Comparison of ENCODE assay signal across 12 cellular contexts in genomic region chr11:101129203-101129943, GRCh38. TPM values are rescaled to one million over a fixed set of nuclear protein-coding genes. Genes with fewer than 3 reads are reported as not detected.
DNase-seq lines count a peak whose midpoint lies in the region; TF ChIP-seq lines count a peak whose summit lies in the region.
"Had no signal": no experiment of that assay in that cellular context is flagged by ENCODE, and none has a peak within 500 bp of the region (broad histone marks: within the 10 kb centered on the region; RNA-seq: fewer than 3 reads in every experiment).

PGR (minus strand) TSS chr11:101129813; CDS start chr11:101129070, 743 bp downstream.

- POLR2A ChIA-PET in activated CD4-positive, alpha-beta T cell treated with anti-CD3 and anti-CD28 coated beads, Interleukin-2, amount 10 ng/mL, durations not matched to agents 7 days and 5 days (lab: Charles Lee): no interaction called here

- H3K4me3 ChIP-seq in cardiac muscle cell: peak within 1 kb of the TSS; percentile 17

- no peaks in the 10 kb centered on the region for H3K9me3 ChIP-seq in cardiac muscle cell (ENCODE audit: low read depth)

- no peak within 1 kb of the TSS for H3K27ac ChIP-seq in cardiac muscle cell

- DNase-seq in COLO829 (ENCODE audit: low spot score): peak; percentile 17
- peak; percentile 46 for DNase-seq in NCI-H774 (lab: John Stamatoyannopoulos, UW)
- peak in 1 of 2 donors; percentile 41 for DNase-seq in cardiac muscle cell (ENCODE audit: low read depth in 1 of 2, low spot score in 1 of 2)
- no peak for DNase-seq in osteocyte (ENCODE audit: extremely low spot score, unreplicated experiment)
- no peak for DNase-seq in cerebellar cortex (ENCODE audit: low spot score)
- no peak for DNase-seq in epidermal melanocyte (ENCODE audit: insufficient read length, low spot score)
- DNase-seq in GF-D8 (lab: John Stamatoyannopoulos, UW): no peak
- DNase-seq in activated CD4-positive, alpha-beta T cell treated with anti-CD3 and anti-CD28 coated beads, Interleukin-2, amount 10 ng/mL, durations not matched to agents 7 days and 5 days: no peak
- DNase-seq: activated CD8-positive, alpha-beta memory T cell treated with anti-CD3 and anti-CD28 coated beads, Interleukin-2, amount 10 ng/mL, durations not matched to agents 7 days and 5 days; DMS79 treated with DMSO at 0.1 percent for 48 hours; HCEC 1CT; NCI-H187 had no signal

- H3K27ac Mint-ChIP-seq in osteocyte (ENCODE audit: unreplicated experiment): no peak within 1 kb of the TSS
- H3K27ac Mint-ChIP-seq in activated CD4-positive, alpha-beta T cell treated with anti-CD3 and anti-CD28 coated beads, Interleukin-2, amount 10 ng/mL, durations not matched to agents 7 days and 5 days: no peak within 1 kb of the TSS
- H3K27ac Mint-ChIP-seq: activated CD8-positive, alpha-beta memory T cell treated with anti-CD3 and anti-CD28 coated beads, Interleukin-2, amount 10 ng/mL, durations not matched to agents 7 days and 5 days had no signal

- no peaks in the 10 kb centered on the region for H3K9me3 Mint-ChIP-seq in osteocyte (ENCODE audit: unreplicated experiment)
- no peaks in the 10 kb centered on the region for H3K9me3 Mint-ChIP-seq in activated CD4-positive, alpha-beta T cell treated with anti-CD3 and anti-CD28 coated beads, Interleukin-2, amount 10 ng/mL, durations not matched to agents 7 days and 5 days

- no peaks in the 10 kb centered on the region for H3K4me1 ChIP-seq in cardiac muscle cell (ENCODE audit: low read depth)

- no peaks in the 10 kb centered on the region for H3K36me3 ChIP-seq in cardiac muscle cell

- peak within 1 kb of the TSS; percentile 14 for H3K4me3 Mint-ChIP-seq in osteocyte (ENCODE audit: unreplicated experiment)
- no peak within 1 kb of the TSS for H3K4me3 Mint-ChIP-seq in activated CD4-positive, alpha-beta T cell treated with anti-CD3 and anti-CD28 coated beads, Interleukin-2, amount 10 ng/mL, durations not matched to agents 7 days and 5 days
- H3K4me3 Mint-ChIP-seq: activated CD8-positive, alpha-beta memory T cell treated with anti-CD3 and anti-CD28 coated beads, Interleukin-2, amount 10 ng/mL, durations not matched to agents 7 days and 5 days had no signal

- TF ChIP-seq CTCF in cardiac muscle cell (IDR thresholded peaks at IDR 0.05; ENCODE audit: low read depth, low read length): no peak
- TF ChIP-seq CTCF in osteocyte (IDR thresholded peaks at IDR 0.05): no peak

- peaks cover 21% of the 10 kb centered on the region for H3K4me1 Mint-ChIP-seq in osteocyte (ENCODE audit: unreplicated experiment)
- no peaks in the 10 kb centered on the region for H3K4me1 Mint-ChIP-seq in activated CD4-positive, alpha-beta T cell treated with anti-CD3 and anti-CD28 coated beads, Interleukin-2, amount 10 ng/mL, durations not matched to agents 7 days and 5 days
- H3K4me1 Mint-ChIP-seq: activated CD8-positive, alpha-beta memory T cell treated with anti-CD3 and anti-CD28 coated beads, Interleukin-2, amount 10 ng/mL, durations not matched to agents 7 days and 5 days had no signal

- peaks cover 98% of the 10 kb centered on the region for H3K27me3 ChIP-seq in cardiac muscle cell

- peaks cover 2% of the 10 kb centered on the region for H3K36me3 Mint-ChIP-seq in osteocyte (ENCODE audit: unreplicated experiment)
- peaks cover 2% of the 10 kb centered on the region for H3K36me3 Mint-ChIP-seq in activated CD4-positive, alpha-beta T cell treated with anti-CD3 and anti-CD28 coated beads, Interleukin-2, amount 10 ng/mL, durations not matched to agents 7 days and 5 days (ENCODE audit: low read depth)

- CTCF ChIA-PET in activated CD4-positive, alpha-beta T cell treated with anti-CD3 and anti-CD28 coated beads, Interleukin-2, amount 10 ng/mL, durations not matched to agents 7 days and 5 days (lab: Charles Lee): no interaction called here

- H3K27me3 Mint-ChIP-seq in osteocyte (ENCODE audit: unreplicated experiment): peaks cover 75% of the 10 kb centered on the region
- peaks cover 44% of the 10 kb centered on the region for H3K27me3 Mint-ChIP-seq in activated CD4-positive, alpha-beta T cell treated with anti-CD3 and anti-CD28 coated beads, Interleukin-2, amount 10 ng/mL, durations not matched to agents 7 days and 5 days

RNA-seq across cellular contexts. Expression of gene PGR, which starts in this region (rescaled TPM):
- 0.04 TPM in 1 of 2 replicates, not detected in the other for total RNA-seq in cardiac muscle cell
- 0.18 TPM in 1 of 2 replicates, not detected in the other for polyA plus RNA-seq in cardiac muscle cell
- not detected in 2 replicates for total RNA-seq in osteocyte
- total RNA-seq in activated CD4-positive, alpha-beta T cell treated with anti-CD3 and anti-CD28 coated beads, Interleukin-2, amount 10 ng/mL, durations not matched to agents 7 days and 5 days: not detected
- total RNA-seq: activated CD8-positive, alpha-beta memory T cell treated with anti-CD3 and anti-CD28 coated beads, Interleukin-2, amount 10 ng/mL, durations not matched to agents 7 days and 5 days had no signal

Comparison
In these comparisons a context has a peak if more than half of its experiments do, and no peak if none do; other contexts are left out.
1. DNase-seq: peak in COLO829 (single experiment) and NCI-H774 (single experiment); none in osteocyte (single experiment), cerebellar cortex (single experiment), epidermal melanocyte (single experiment), GF-D8 (single experiment) and activated CD4-positive, alpha-beta T cell treated with anti-CD3 and anti-CD28 coated beads, Interleukin-2, amount 10 ng/mL, durations not matched to agents 7 days and 5 days (single experiment).